ENCODE assay signal across 1 cellular context in the genomic region with DNA sequence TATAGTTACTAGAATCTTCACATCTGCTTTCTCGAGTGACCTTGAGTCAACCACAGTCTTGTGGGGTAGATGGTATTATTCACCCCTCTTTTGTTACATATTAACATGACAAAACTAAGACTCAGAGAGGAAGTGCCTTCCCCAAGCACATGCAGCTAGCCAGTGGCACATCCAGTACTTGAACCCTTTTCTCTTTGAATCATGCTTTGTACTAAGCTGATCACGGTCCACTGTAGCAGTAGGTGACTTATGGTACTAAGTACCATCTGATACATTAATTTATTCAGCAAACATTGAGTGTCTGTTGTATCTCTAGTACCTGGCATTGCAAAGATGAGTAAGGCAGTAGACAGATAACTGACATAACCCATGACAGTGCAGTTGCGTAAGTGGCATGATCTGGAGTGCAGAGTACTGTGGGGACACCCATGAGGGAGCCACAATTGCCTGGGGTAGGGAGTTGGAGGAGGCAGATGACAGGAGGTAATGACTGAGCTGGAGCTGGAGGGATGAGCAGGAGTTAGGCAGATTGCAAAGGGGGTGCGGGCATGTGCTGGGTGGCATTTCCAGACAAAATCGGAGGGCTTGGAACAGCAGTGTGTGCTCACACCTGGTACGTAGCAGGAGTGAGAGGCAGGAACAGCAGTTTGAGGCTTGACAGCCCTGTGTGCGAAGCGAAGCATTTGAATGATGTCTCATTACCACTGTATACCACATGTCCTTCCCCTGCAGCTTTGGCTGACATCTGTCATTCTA.
TF ChIP-seq lines count a peak whose summit lies in the region.

No MANE protein-coding gene starts in this region.

TF ChIP-seq in K562, 482 proteins besides CTCF, POLR2A, EP300 and RAD21 (continued from another document and continues in another):
- TF ChIP-seq PBX2 (CRISPR knock-in tag; IDR thresholded peaks at IDR 0.05; ENCODE audit: low read depth) (no peak), PBX2 (tag; conservative IDR thresholded peaks at IDR 0.05; ENCODE audit: low read depth) (peak; percentile 62), SMAD4 (CRISPR knock-in tag; conservative IDR thresholded peaks at IDR 0.05) (no peak; the same call in 1 of the 2 replicates), GMEB1 (CRISPR knock-in tag; IDR thresholded peaks at IDR 0.05) (no peak), ZFPM2 (CRISPR knock-in tag; IDR thresholded peaks at IDR 0.05) (no peak), ZKSCAN8 (CRISPR knock-in tag; IDR thresholded peaks at IDR 0.05) (peak; percentile 48; the same call in 1 of the 2 replicates), NRF1 (conservative IDR thresholded peaks at IDR 0.05 in 1 of 2, IDR thresholded peaks at IDR 0.05 in 1 of 2) (peak in 1 of 2 experiments; percentile 20; a peak in 1 of 4 replicates), E2F4 (CRISPR knock-in tag; IDR thresholded peaks at IDR 0.05; ENCODE audit: low read depth) (no peak), MTA2 (IDR thresholded peaks at IDR 0.05; ENCODE audit: low read depth) (no peak), MAFG (tag; conservative IDR thresholded peaks at IDR 0.05) (peak; percentile 63; the same call in 1 of the 2 replicates), CCAR2 (IDR thresholded peaks at IDR 0.05; ENCODE audit: low read depth, low read length) (no peak), NCOA4 (IDR thresholded peaks at IDR 0.05; ENCODE audit: partially characterized antibody) (no peak), CBFB (CRISPR knock-in tag; IDR thresholded peaks at IDR 0.05) (no peak), NR3C1 (CRISPR knock-in tag; IDR thresholded peaks at IDR 0.05) (no peak), NCOA1 (IDR thresholded peaks at IDR 0.05; ENCODE audit: low read depth) (no peak), KAT7 (CRISPR knock-in tag; IDR thresholded peaks at IDR 0.05; ENCODE audit: borderline replicate concordance) (no peak), ETV1 (tag; conservative IDR thresholded peaks at IDR 0.05; ENCODE audit: low read depth) (0 out of 2 replicates have a peak, but pooled peaks have one; percentile 14), NFIX (CRISPR knock-in tag; IDR thresholded peaks at IDR 0.05; ENCODE audit: low read depth) (no peak), SOX6 (IDR thresholded peaks at IDR 0.05) (peak; percentile 9; the same call in 1 of the 2 replicates), HMGN3 (IDR thresholded peaks at IDR 0.05; ENCODE audit: borderline replicate concordance, extremely low read depth, insufficient read length, low read depth, low read length) (no peak), ZNF592 (IDR thresholded peaks at IDR 0.05) (no peak), ZNF134 (CRISPR knock-in tag; conservative IDR thresholded peaks at IDR 0.05) (no peak), JUN (IDR thresholded peaks at IDR 0.05; ENCODE audit: borderline replicate concordance, low read depth, low read length) (no peak), JUN (CRISPR knock-in tag; IDR thresholded peaks at IDR 0.05; ENCODE audit: borderline replicate concordance) (no peak), ARID3A (IDR thresholded peaks at IDR 0.05; ENCODE audit: borderline replicate concordance, low read depth, low read length) (no peak), POLR2AphosphoS5 (IDR thresholded peaks at IDR 0.05; ENCODE audit: control insufficient read depth, insufficient read depth, low read depth, low read length) (no peak), ZNF24 (IDR thresholded peaks at IDR 0.05) (peak; percentile 40; the same call in 1 of the 2 replicates), CTBP1 (IDR thresholded peaks at IDR 0.05; ENCODE audit: borderline replicate concordance) (0 out of 2 replicates have a peak, but pooled peaks have one; percentile 51), ZNF316 (IDR thresholded peaks at IDR 0.05) (peak; percentile 31; the same call in 1 of the 2 replicates), TRIM24 (IDR thresholded peaks at IDR 0.05) (peak; percentile 79 to 80), PHF21A (IDR thresholded peaks at IDR 0.05; ENCODE audit: borderline replicate concordance, low read depth) (no peak), HDGF (IDR thresholded peaks at IDR 0.05) (no peak), KDM2B (CRISPR knock-in tag; IDR thresholded peaks at IDR 0.05) (no peak), RUNX1 (IDR thresholded peaks at IDR 0.05; ENCODE audit: low read depth) (no peak), ZNF766 (CRISPR knock-in tag; conservative IDR thresholded peaks at IDR 0.05) (peak; percentile 52; the same call in 1 of the 2 replicates), TAL1 (IDR thresholded peaks at IDR 0.05) (peak; percentile 10; the same call in 1 of the 2 replicates), CREB1 (IDR thresholded peaks at IDR 0.05) (no peak), CREB1 (CRISPR knock-in tag; IDR thresholded peaks at IDR 0.05) (no peak), TBL1XR1 (IDR thresholded peaks at IDR 0.05; ENCODE audit: low read length in 2 of 2) (no peak), MCM7 (IDR thresholded peaks at IDR 0.05) (no peak), NONO (IDR thresholded peaks at IDR 0.05; ENCODE audit: low read depth in 2 of 2, low read length in 1 of 2) (no peak), MEF2D (tag; conservative IDR thresholded peaks at IDR 0.05; ENCODE audit: low read depth) (0 out of 2 replicates have a peak, but pooled peaks have one; percentile 16), STAT5A (IDR thresholded peaks at IDR 0.05; ENCODE audit: borderline replicate concordance, low read length) (no peak)
- TF ChIP-seq, protein P1, sequence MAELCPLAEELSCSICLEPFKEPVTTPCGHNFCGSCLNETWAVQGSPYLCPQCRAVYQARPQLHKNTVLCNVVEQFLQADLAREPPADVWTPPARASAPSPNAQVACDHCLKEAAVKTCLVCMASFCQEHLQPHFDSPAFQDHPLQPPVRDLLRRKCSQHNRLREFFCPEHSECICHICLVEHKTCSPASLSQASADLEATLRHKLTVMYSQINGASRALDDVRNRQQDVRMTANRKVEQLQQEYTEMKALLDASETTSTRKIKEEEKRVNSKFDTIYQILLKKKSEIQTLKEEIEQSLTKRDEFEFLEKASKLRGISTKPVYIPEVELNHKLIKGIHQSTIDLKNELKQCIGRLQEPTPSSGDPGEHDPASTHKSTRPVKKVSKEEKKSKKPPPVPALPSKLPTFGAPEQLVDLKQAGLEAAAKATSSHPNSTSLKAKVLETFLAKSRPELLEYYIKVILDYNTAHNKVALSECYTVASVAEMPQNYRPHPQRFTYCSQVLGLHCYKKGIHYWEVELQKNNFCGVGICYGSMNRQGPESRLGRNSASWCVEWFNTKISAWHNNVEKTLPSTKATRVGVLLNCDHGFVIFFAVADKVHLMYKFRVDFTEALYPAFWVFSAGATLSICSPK (IDR thresholded peaks at IDR 0.05; ENCODE audit: borderline replicate concordance), result no peak
- TF ChIP-seq, protein P2, sequence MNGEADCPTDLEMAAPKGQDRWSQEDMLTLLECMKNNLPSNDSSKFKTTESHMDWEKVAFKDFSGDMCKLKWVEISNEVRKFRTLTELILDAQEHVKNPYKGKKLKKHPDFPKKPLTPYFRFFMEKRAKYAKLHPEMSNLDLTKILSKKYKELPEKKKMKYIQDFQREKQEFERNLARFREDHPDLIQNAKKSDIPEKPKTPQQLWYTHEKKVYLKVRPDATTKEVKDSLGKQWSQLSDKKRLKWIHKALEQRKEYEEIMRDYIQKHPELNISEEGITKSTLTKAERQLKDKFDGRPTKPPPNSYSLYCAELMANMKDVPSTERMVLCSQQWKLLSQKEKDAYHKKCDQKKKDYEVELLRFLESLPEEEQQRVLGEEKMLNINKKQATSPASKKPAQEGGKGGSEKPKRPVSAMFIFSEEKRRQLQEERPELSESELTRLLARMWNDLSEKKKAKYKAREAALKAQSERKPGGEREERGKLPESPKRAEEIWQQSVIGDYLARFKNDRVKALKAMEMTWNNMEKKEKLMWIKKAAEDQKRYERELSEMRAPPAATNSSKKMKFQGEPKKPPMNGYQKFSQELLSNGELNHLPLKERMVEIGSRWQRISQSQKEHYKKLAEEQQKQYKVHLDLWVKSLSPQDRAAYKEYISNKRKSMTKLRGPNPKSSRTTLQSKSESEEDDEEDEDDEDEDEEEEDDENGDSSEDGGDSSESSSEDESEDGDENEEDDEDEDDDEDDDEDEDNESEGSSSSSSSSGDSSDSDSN (IDR thresholded peaks at IDR 0.05; ENCODE audit: borderline replicate concordance in 1 of 2, low read depth in 2 of 2, low read length in 2 of 2), result no peak
- TF ChIP-seq, protein P3, sequence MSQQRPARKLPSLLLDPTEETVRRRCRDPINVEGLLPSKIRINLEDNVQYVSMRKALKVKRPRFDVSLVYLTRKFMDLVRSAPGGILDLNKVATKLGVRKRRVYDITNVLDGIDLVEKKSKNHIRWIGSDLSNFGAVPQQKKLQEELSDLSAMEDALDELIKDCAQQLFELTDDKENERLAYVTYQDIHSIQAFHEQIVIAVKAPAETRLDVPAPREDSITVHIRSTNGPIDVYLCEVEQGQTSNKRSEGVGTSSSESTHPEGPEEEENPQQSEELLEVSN (IDR thresholded peaks at IDR 0.05; ENCODE audit: borderline replicate concordance in 1 of 2, extremely low read depth in 1 of 2, insufficient read depth in 1 of 2, insufficient read length in 1 of 2, low read depth in 1 of 2, low read length in 1 of 2, poor library complexity in 1 of 2, severe bottlenecking in 1 of 2), result no peak
